ENCODE assay signal across 25 cellular contexts in the genomic region with DNA sequence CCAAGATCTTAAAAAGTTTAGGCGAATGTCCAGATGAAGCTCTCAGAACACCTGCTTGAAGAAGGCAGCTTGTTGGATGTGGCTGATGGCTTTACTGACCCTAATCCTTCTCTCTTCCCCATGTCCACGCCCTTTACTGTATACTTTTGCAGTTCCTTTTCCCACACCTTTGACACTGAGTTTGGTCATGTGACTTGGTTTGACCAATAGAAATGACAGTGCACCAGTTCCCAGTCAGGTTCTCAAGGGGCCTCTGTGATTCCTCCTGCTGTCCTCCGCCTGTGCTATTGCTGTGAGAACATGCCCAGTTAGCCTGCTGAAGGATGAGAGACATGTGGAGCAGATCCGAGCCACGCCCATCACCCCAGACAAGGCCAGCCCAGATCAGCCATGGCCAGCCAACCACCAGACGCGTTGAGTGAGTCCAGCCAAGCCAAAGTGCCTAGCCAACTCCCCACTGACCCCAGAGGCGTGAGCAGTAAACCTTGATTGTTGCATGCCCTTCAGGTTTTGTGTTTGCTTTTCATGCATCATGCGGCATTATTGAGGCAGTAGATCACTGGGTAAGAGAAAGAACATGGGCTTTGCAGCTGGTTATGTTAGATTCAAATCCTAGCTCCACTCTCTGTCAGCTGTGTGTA.
A peak's percentile ranks its signal among the peaks of the same experiment; 100 is the strongest.
DNase-seq lines count a peak whose midpoint lies in the region; ATAC-seq, FAIRE-seq and TF ChIP-seq lines count a peak whose summit lies in the region.
"Had no signal": no experiment of that assay in that cellular context is flagged by ENCODE, and none has a peak within 500 bp of the region (broad histone marks: within the 10 kb centered on the region; RNA-seq: fewer than 3 reads in every experiment).

No MANE protein-coding gene starts in this region.

- H3K9me3 Mint-ChIP-seq in type B pancreatic cell, result peaks cover 5% of the 10 kb centered on the region
- H3K9me3 Mint-ChIP-seq: activated CD4-positive, alpha-beta memory T cell treated with anti-CD3 and anti-CD28 coated beads for 36 hours; activated naive CD4-positive, alpha-beta T cell treated with anti-CD3 and anti-CD28 coated beads for 36 hours; CD14-positive monocyte; central memory CD8-positive, alpha-beta T cell had no signal

- no peak for ATAC-seq in HG03469 (IDR thresholded peaks at IDR 0.05; ENCODE audit: unreplicated experiment)
- ATAC-seq: left colon; stimulated activated naive B cell treated with anti-CD40 and anti-IgM and Interleukin-4, amounts not matched to agents 10 μg/mL and 1 μg/mL and 100 μg/mL, for 72 hours; T-helper 17 cell had no signal

- TF ChIP-seq CTCF in type B pancreatic cell (conservative IDR thresholded peaks at IDR 0.05), result no peak

- H3K4me1 Mint-ChIP-seq in type B pancreatic cell (ENCODE audit: unreplicated experiment), result peaks cover 34% of the 10 kb centered on the region
- H3K4me1 Mint-ChIP-seq: CD14-positive monocyte; central memory CD8-positive, alpha-beta T cell had no signal

- H3K27me3 Mint-ChIP-seq in type B pancreatic cell, result peaks cover 77% of the 10 kb centered on the region

- no peaks in the 10 kb centered on the region for H3K36me3 Mint-ChIP-seq in type B pancreatic cell
- H3K36me3 Mint-ChIP-seq: activated CD4-positive, alpha-beta memory T cell treated with anti-CD3 and anti-CD28 coated beads for 36 hours; CD14-positive monocyte had no signal

- H3K4me3 Mint-ChIP-seq in type B pancreatic cell, result no peak overlapping the region
- H3K4me3 Mint-ChIP-seq: activated CD4-positive, alpha-beta memory T cell treated with anti-CD3 and anti-CD28 coated beads for 36 hours; activated naive CD4-positive, alpha-beta T cell treated with anti-CD3 and anti-CD28 coated beads for 36 hours; CD14-positive monocyte; central memory CD8-positive, alpha-beta T cell; stimulated activated naive B cell treated with anti-CD40 and anti-IgM and Interleukin-4, amounts not matched to agents 10 μg/mL and 1 μg/mL and 100 μg/mL, for 72 hours; T-helper 17 cell had no signal

- peak; percentile 17 for DNase-seq in NCI-H510A treated with DMSO at 0.1 percent for 48 hours (lab: John Stamatoyannopoulos, UW)
- DNase-seq in NCI-H510A (lab: John Stamatoyannopoulos, UW), result no peak
- DNase-seq in SHP77 treated with DMSO at 0.1 percent for 48 hours (lab: John Stamatoyannopoulos, UW), result peak; percentile 66
- peak; percentile 21 for DNase-seq in kidney tubule cell (ENCODE audit: low spot score)
- DNase-seq in type B pancreatic cell (ENCODE audit: extremely low spot score, unreplicated experiment), result peak; percentile 47
- no peak for DNase-seq in H54 (ENCODE audit: insufficient read length, low spot score)
- DNase-seq in activated gamma-delta T cell (lab: John Stamatoyannopoulos, UW), result no peak
- DNase-seq: activated CD4-positive, alpha-beta memory T cell treated with anti-CD3 and anti-CD28 coated beads for 36 hours; activated CD4-positive, alpha-beta T cell treated with anti-CD3 and anti-CD28 coated beads for 1 hour; activated CD8-positive, alpha-beta memory T cell treated with anti-CD3 and anti-CD28 coated beads, Interleukin-2, amount 50 U/mL, for 4 hours; activated naive CD4-positive, alpha-beta T cell treated with anti-CD3 and anti-CD28 coated beads for 36 hours; DMS79 treated with DMSO at 0.1 percent for 48 hours; GF-D8; hippocampal formation; left colon; MM.1S; NCI-H2029; NCI-H2227 treated with DMSO at 0.1 percent for 48 hours; small intestine; stimulated activated naive B cell treated with anti-CD40 and anti-IgM and Interleukin-4, amounts not matched to agents 10 μg/mL and 1 μg/mL and 100 μg/mL, for 72 hours; T-helper 17 cell had no signal

- H3K27ac Mint-ChIP-seq in type B pancreatic cell, result no peak overlapping the region
- H3K27ac Mint-ChIP-seq: activated CD4-positive, alpha-beta memory T cell treated with anti-CD3 and anti-CD28 coated beads for 36 hours; activated naive CD4-positive, alpha-beta T cell treated with anti-CD3 and anti-CD28 coated beads for 36 hours; stimulated activated naive B cell treated with anti-CD40 and anti-IgM and Interleukin-4, amounts not matched to agents 10 μg/mL and 1 μg/mL and 100 μg/mL, for 72 hours; T-helper 17 cell had no signal

- no peak for TF ChIP-seq POLR2A in H54 (IDR thresholded peaks at IDR 0.05; ENCODE audit: low read depth, low read length)

- FAIRE-seq in H54 (lab: Jason Lieb, UNC), result no peak
- FAIRE-seq: frontal cortex, small intestine had no signal

Comparison
In these comparisons a context has a peak if more than half of its experiments do, and no peak if none do; other contexts are left out.
1. DNase-seq: peak in NCI-H510A treated with DMSO at 0.1 percent for 48 hours (single experiment), SHP77 treated with DMSO at 0.1 percent for 48 hours (single experiment), kidney tubule cell (single experiment) and type B pancreatic cell (single experiment); none in NCI-H510A (single experiment), H54 (single experiment) and activated gamma-delta T cell (single experiment).